Comparison of ENCODE assay signal across 22 cellular contexts in genomic region chr14:64831419-64831818, GRCh38. TPM values are rescaled to one million over a fixed set of nuclear protein-coding genes. Genes with fewer than 3 reads are reported as not detected.
"Had no signal": no experiment of that assay in that cellular context is flagged by ENCODE, and none has a peak within 500 bp of the region (broad histone marks: within the 10 kb centered on the region; RNA-seq: fewer than 3 reads in every experiment).

No MANE protein-coding gene starts in this region.

- H3K9ac ChIP-seq: parathyroid adenoma had no signal

- H2AFZ ChIP-seq: parathyroid adenoma had no signal

- FAIRE-seq: small intestine had no signal

- H3K4me3 ChIP-seq: lower lobe of right lung, right atrium auricular region, spleen, suprapubic skin, thoracic aorta, tibial artery, upper lobe of right lung had no signal

- ATAC-seq: lower lobe of right lung; naive thymus-derived CD8-positive, alpha-beta T cell; sciatic nerve; stimulated activated effector memory CD8-positive, alpha-beta T cell treated with anti-CD3 and anti-CD28 coated beads, Interleukin-12 subunit alpha, Interleukin-12 subunit beta, amount 100 ng/mL, for 72 hours; upper lobe of right lung had no signal

- H3K36me3 ChIP-seq: lower lobe of right lung, right atrium auricular region, spleen, suprapubic skin, thoracic aorta, tibial artery, upper lobe of right lung had no signal

- H3K4me3 Mint-ChIP-seq: naive thymus-derived CD8-positive, alpha-beta T cell; nephron; neural crest cell; stimulated activated effector memory CD8-positive, alpha-beta T cell treated with anti-CD3 and anti-CD28 coated beads, Interleukin-12 subunit alpha, Interleukin-12 subunit beta, amount 100 ng/mL, for 72 hours; stimulated activated naive CD8-positive, alpha-beta T cell treated with anti-CD3 and anti-CD28 coated beads, Interleukin-15, Interleukin-2, amounts not matched to agents 100 ng/mL and 50 ng/mL, for 24 hours had no signal

- DNase-seq: islet precursor cell; lower lobe of right lung; mammary epithelial cell; mesenchymal stem cell; naive thymus-derived CD8-positive, alpha-beta T cell; nucleus accumbens; small intestine; spleen; stimulated activated CD4-positive, alpha-beta T cell treated with anti-CD3 and anti-CD28 coated beads, Interleukin-4, amount 100 ng/mL, for 24 hours; stimulated activated naive CD4-positive, alpha-beta T cell; tibial artery; trophoblast cell; upper lobe of right lung had no signal

- H3K27me3 ChIP-seq: right atrium auricular region, spleen, suprapubic skin, tibial artery, upper lobe of right lung had no signal

- H3K4me1 ChIP-seq: lower lobe of right lung, parathyroid adenoma, suprapubic skin, tibial artery, upper lobe of right lung had no signal

- H3K27ac Mint-ChIP-seq: naive thymus-derived CD8-positive, alpha-beta T cell; nephron; stimulated activated effector memory CD8-positive, alpha-beta T cell treated with anti-CD3 and anti-CD28 coated beads, Interleukin-12 subunit alpha, Interleukin-12 subunit beta, amount 100 ng/mL, for 72 hours; stimulated activated naive CD8-positive, alpha-beta T cell treated with anti-CD3 and anti-CD28 coated beads, Interleukin-15, Interleukin-2, amounts not matched to agents 100 ng/mL and 50 ng/mL, for 24 hours had no signal

- H3K9me3 ChIP-seq: lower lobe of right lung, right atrium auricular region, spleen, suprapubic skin, thoracic aorta, tibial artery, upper lobe of right lung had no signal

- H3K4me1 Mint-ChIP-seq: naive thymus-derived CD8-positive, alpha-beta T cell; neural crest cell; stimulated activated effector memory CD8-positive, alpha-beta T cell treated with anti-CD3 and anti-CD28 coated beads, Interleukin-12 subunit alpha, Interleukin-12 subunit beta, amount 100 ng/mL, for 72 hours had no signal

- H3K36me3 Mint-ChIP-seq: naive thymus-derived CD8-positive, alpha-beta T cell; stimulated activated effector memory CD8-positive, alpha-beta T cell treated with anti-CD3 and anti-CD28 coated beads, Interleukin-12 subunit alpha, Interleukin-12 subunit beta, amount 100 ng/mL, for 72 hours had no signal

- H3K27ac ChIP-seq: lower lobe of right lung, parathyroid adenoma, right atrium auricular region, spleen, suprapubic skin, thoracic aorta, tibial artery, upper lobe of right lung had no signal

- H3K9me3 Mint-ChIP-seq: naive thymus-derived CD8-positive, alpha-beta T cell; nephron; neural crest cell; stimulated activated effector memory CD8-positive, alpha-beta T cell treated with anti-CD3 and anti-CD28 coated beads, Interleukin-12 subunit alpha, Interleukin-12 subunit beta, amount 100 ng/mL, for 72 hours; stimulated activated naive CD8-positive, alpha-beta T cell treated with anti-CD3 and anti-CD28 coated beads, Interleukin-15, Interleukin-2, amounts not matched to agents 100 ng/mL and 50 ng/mL, for 24 hours had no signal

RNA-seq across cellular contexts. Expression of gene SPTB, which starts 48.3 kb away (rescaled TPM):
- polyA plus RNA-seq: naive thymus-derived CD8-positive, alpha-beta T cell had no signal
